1 cellular context compared by ENCODE assay signal in genomic region chr19:8460516-8461298, GRCh38.
TF ChIP-seq lines count a peak whose summit lies in the region.

No MANE protein-coding gene starts in this region.

TF ChIP-seq in K562, 482 proteins besides CTCF, POLR2A, EP300 and RAD21:
- TF ChIP-seq ETS2 (tag; IDR thresholded peaks at IDR 0.05; ENCODE audit: borderline replicate concordance, poor library complexity, severe bottlenecking) (no peak), L3MBTL2 (IDR thresholded peaks at IDR 0.05) (no peak), THRA (IDR thresholded peaks at IDR 0.05) (no peak), TGIF2 (CRISPR knock-in tag; IDR thresholded peaks at IDR 0.05) (no peak), NR3C1 (CRISPR knock-in tag; IDR thresholded peaks at IDR 0.05) (no peak), ZNF407 (IDR thresholded peaks at IDR 0.05; ENCODE audit: low read depth) (no peak), E2F1 (CRISPR knock-in tag; IDR thresholded peaks at IDR 0.05) (no peak), SREBF2 (CRISPR knock-in tag; IDR thresholded peaks at IDR 0.05) (no peak), VEZF1 (CRISPR knock-in tag; IDR thresholded peaks at IDR 0.05) (no peak), CREB3L1 (IDR thresholded peaks at IDR 0.05; ENCODE audit: borderline replicate concordance, low read depth) (no peak), RBM34 (IDR thresholded peaks at IDR 0.05; ENCODE audit: borderline replicate concordance, insufficient read depth, low read length) (no peak), BDP1 (IDR thresholded peaks at IDR 0.05; ENCODE audit: insufficient read depth, insufficient read length) (no peak), COPS2 (conservative IDR thresholded peaks at IDR 0.05) (no peak)
